Comparison of ENCODE assay signal across 12 cellular contexts in the genomic region with DNA sequence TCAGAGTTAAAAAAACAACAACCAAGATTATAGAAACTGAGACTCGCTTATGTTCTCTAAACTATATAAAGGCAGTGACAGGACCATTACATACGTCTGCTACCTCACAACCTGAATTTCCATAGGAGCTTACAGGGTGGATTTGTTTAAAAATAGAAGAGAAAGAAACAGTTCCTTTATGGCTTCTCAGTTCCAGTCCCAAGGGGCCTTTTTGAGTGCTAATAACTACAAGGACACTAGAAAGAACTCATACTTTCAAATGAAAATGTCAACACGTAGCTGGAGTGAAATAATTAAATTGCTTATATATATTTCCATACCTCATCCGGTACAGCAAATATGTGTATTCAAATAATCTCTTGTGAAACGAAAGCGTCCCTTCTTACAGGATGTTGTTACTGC. TPM values are rescaled to one million over a fixed set of nuclear protein-coding genes. Genes with fewer than 3 reads are reported as not detected.
DNase-seq lines count a peak whose midpoint lies in the region; ATAC-seq, FAIRE-seq and TF ChIP-seq lines count a peak whose summit lies in the region.
"Had no signal": no experiment of that assay in that cellular context is flagged by ENCODE, and none has a peak within 500 bp of the region (broad histone marks: within the 10 kb centered on the region; RNA-seq: fewer than 3 reads in every experiment).

No MANE protein-coding gene starts in this region.

- no peak overlapping the region for H3K4me3 ChIP-seq in BLaER1
- no peak overlapping the region for H3K4me3 ChIP-seq in MG63
- no peak overlapping the region for H3K4me3 ChIP-seq in suprapubic skin
- H3K4me3 ChIP-seq: esophagus muscularis mucosa, sigmoid colon had no signal

- H3K36me3 ChIP-seq in BLaER1, result no peaks in the 10 kb centered on the region
- no peaks in the 10 kb centered on the region for H3K36me3 ChIP-seq in MG63
- H3K36me3 ChIP-seq in suprapubic skin, result no peaks in the 10 kb centered on the region

- peaks cover 23% of the 10 kb centered on the region for H3K4me1 ChIP-seq in BLaER1
- no peaks in the 10 kb centered on the region for H3K4me1 ChIP-seq in suprapubic skin
- H3K4me1 ChIP-seq: esophagus muscularis mucosa had no signal

- H3K9me3 ChIP-seq in BLaER1, result no peaks in the 10 kb centered on the region
- no peaks in the 10 kb centered on the region for H3K9me3 ChIP-seq in MG63
- no peaks in the 10 kb centered on the region for H3K9me3 ChIP-seq in suprapubic skin
- H3K9me3 ChIP-seq: esophagus muscularis mucosa, sigmoid colon had no signal

- peak; percentile 73 for ATAC-seq in HG02571 (IDR thresholded peaks at IDR 0.05; ENCODE audit: unreplicated experiment)
- peak; percentile 73 for ATAC-seq in HG03354 (IDR thresholded peaks at IDR 0.05; ENCODE audit: poor library complexity, severe bottlenecking, unreplicated experiment)
- ATAC-seq in HG03571 (IDR thresholded peaks at IDR 0.05; ENCODE audit: unreplicated experiment), result no peak

- FAIRE-seq in GM19239 (lab: Jason Lieb, UNC), result peak; percentile 71

- TF ChIP-seq EP300 in suprapubic skin (IDR thresholded peaks at IDR 0.05), result no peak

- H4K20me1 ChIP-seq in BLaER1, result no peaks in the 10 kb centered on the region

- H3K27ac ChIP-seq in BLaER1 (no peak overlapping the region), suprapubic skin (no peak overlapping the region)
- H3K27ac ChIP-seq: esophagus muscularis mucosa, sigmoid colon had no signal

- H3K27me3 ChIP-seq in BLaER1 (no peaks in the 10 kb centered on the region), MG63 (no peaks in the 10 kb centered on the region), suprapubic skin (no peaks in the 10 kb centered on the region)
- H3K27me3 ChIP-seq: esophagus muscularis mucosa, sigmoid colon had no signal

- DNase-seq in GM19239 (ENCODE audit: insufficient read length, low spot score), result no peak
- no peak for DNase-seq in MG63
- DNase-seq in suprapubic skin (ENCODE audit: low spot score in 2 of 2), result no peak
- no peak for DNase-seq in activated naive CD4-positive, alpha-beta T cell treated with anti-CD3 and anti-CD28 coated beads, Interleukin-2, amount 50 U/mL, for 16 hours
- DNase-seq: naive B cell, sigmoid colon had no signal

- TF ChIP-seq POLR2A in suprapubic skin (IDR thresholded peaks at IDR 0.05), result no peak

- 79% methylated on average over 6 of the region's 6 CpGs for WGBS in suprapubic skin

- no peak for TF ChIP-seq CTCF in suprapubic skin (IDR thresholded peaks at IDR 0.05)

- no peak overlapping the region for H3K9ac ChIP-seq in BLaER1

- peak overlapping the region; percentile 36 for H3K4me2 ChIP-seq in BLaER1

RNA-seq across cellular contexts. Expression of a gene that starts 19.7 kb away (rescaled TPM):
- 3.1 TPM in 1 of 2 replicates, not detected in the other for total RNA-seq in MG63 (2014; rRNA removed; shearing (Covaris generic); ENCODE audit: low replicate concordance)
- total RNA-seq in suprapubic skin, result 1 to 10 TPM; 1.7 to 3.4 (median 2.1) TPM
- total RNA-seq: MCF 10A had no signal
